Comparison of ENCODE assay signal across 18 cellular contexts in genomic region chr1:61687901-61688300, GRCh38.
"Had no signal": no experiment of that assay in that cellular context is flagged by ENCODE, and none has a peak within 500 bp of the region (broad histone marks: within the 10 kb centered on the region; RNA-seq: fewer than 3 reads in every experiment).

No MANE protein-coding gene starts in this region.

- H3K9me3 ChIP-seq: esophagus squamous epithelium, lower lobe of right lung, neutrophil, sigmoid colon, spleen, testis, upper lobe of left lung had no signal

- ATAC-seq: lower lobe of right lung; natural killer cell treated with Interleukin-12 subunit alpha and Interleukin-12 subunit beta and Interleukin-15 and Interleukin-18, amount 100 ng/mL, for 72 hours; stimulated activated memory B cell treated with anti-CD40 and anti-IgM and Interleukin-4, amounts not matched to agents 10 μg/mL and 1 μg/mL and 100 μg/mL, for 72 hours had no signal

- H3K4me2 ChIP-seq: hepatocyte had no signal

- FAIRE-seq: endometrium, TTC549 had no signal

- H3K4me1 ChIP-seq: lower lobe of right lung, testis, upper lobe of left lung had no signal

- H3K27ac ChIP-seq: esophagus squamous epithelium, hepatocyte, lower lobe of right lung, sigmoid colon, spleen, testis, upper lobe of left lung had no signal

- H3K4me3 ChIP-seq: esophagus squamous epithelium, hepatocyte, lower lobe of right lung, sigmoid colon, spleen, testis, upper lobe of left lung had no signal

- H2AFZ ChIP-seq: hepatocyte had no signal

- DNase-seq: activated CD4-positive, alpha-beta T cell treated with anti-CD3 and anti-CD28 coated beads, Interleukin-2, amount 50 U/mL, for 4 hours; activated gamma-delta T cell treated with Interleukin-2 at 50 U/mL for 16 hours; activated naive CD8-positive, alpha-beta T cell treated with anti-CD3 and anti-CD28 coated beads for 36 hours; amniotic stem cell; esophagus squamous epithelium; islet precursor cell; lower lobe of right lung; sigmoid colon; spleen; stimulated activated CD4-positive, alpha-beta T cell treated with anti-CD3 and anti-CD28 coated beads, Interleukin-4, amount 100 ng/mL, for 4 hours; testis; upper lobe of left lung had no signal

- H3K27me3 ChIP-seq: esophagus squamous epithelium, hepatocyte, neutrophil, sigmoid colon, spleen, testis, upper lobe of left lung had no signal
